Comparison of ENCODE assay signal across 22 cellular contexts in the genomic region with DNA sequence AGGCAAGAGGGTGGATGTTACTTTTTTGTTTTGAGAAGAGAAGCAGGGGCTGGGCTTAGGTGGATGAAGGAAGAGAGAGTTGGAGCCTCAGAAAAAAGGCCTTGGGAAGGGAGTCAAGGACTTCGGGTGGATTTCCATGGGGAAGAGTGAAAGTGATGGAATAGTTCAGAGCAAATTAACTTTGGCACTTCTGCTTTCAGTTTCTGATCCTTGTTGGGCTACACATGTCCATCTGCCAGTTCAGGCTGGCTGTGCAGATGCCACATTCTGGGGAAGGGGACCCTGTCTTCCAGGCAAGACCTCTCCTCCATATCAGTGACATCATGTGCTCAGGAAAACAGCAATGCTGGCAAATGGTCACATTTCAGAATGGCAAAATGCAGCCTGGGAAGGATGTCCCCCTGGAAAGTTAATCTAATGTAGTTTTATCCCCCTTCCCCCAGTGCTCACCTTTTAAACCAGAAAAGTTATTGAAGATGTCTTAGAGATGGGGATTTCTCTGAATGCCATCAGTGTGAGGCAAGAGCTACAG.
DNase-seq lines count a peak whose midpoint lies in the region; ATAC-seq, FAIRE-seq and TF ChIP-seq lines count a peak whose summit lies in the region.
"Had no signal": no experiment of that assay in that cellular context is flagged by ENCODE, and none has a peak within 500 bp of the region (broad histone marks: within the 10 kb centered on the region; RNA-seq: fewer than 3 reads in every experiment).

No MANE protein-coding gene starts in this region.

- TF ChIP-seq POLR2A in GM12878 (IDR thresholded peaks at IDR 0.05; ENCODE audit: low read depth, low read length): no peak
- no peak for TF ChIP-seq POLR2A in spleen (IDR thresholded peaks at IDR 0.05)

- SMC1A ChIA-PET in GM12878 (lab: Charles Lee; ENCODE audit: uncharacterized antibody, unreplicated experiment): interaction anchor here (1.0 to 1.3 kb wide), 2 partner anchors 15 to 16 kb away, joined by 3 read pairs; no protein-coding TSS in a partner anchor

- no peak overlapping the region for H3K4me2 ChIP-seq in GM12878 (ENCODE audit: control insufficient read depth, insufficient read depth)

- no peaks in the 10 kb centered on the region for H3K36me3 ChIP-seq in HEK293 (ENCODE audit: control insufficient read depth in 2 of 2, insufficient read depth in 1 of 2, low read length in 2 of 2)
- peaks cover 19 to 38% of the 10 kb centered on the region in 2 experiments for H3K36me3 ChIP-seq in GM12878 (ENCODE audit: control insufficient read depth in 2 of 2, insufficient read depth in 2 of 2, low read length in 1 of 2)
- H3K36me3 ChIP-seq in spleen: peaks cover 0 to 88% (median 12%) of the 10 kb centered on the region in 6 donors
- H3K36me3 ChIP-seq: BE2C had no signal

- TF ChIP-seq EP300 in GM12878 (IDR thresholded peaks at IDR 0.05; ENCODE audit: borderline replicate concordance in 1 of 2, control insufficient read depth in 1 of 2, low read depth in 2 of 2, low read length in 2 of 2): no peak

- H3K27me3 ChIP-seq in GM12878 (replicated peaks in 1 of 2; ENCODE audit: control insufficient read depth in 2 of 2, insufficient read depth in 2 of 2, low read length in 1 of 2) (no peaks in the 10 kb centered on the region), spleen (replicated peaks in 1 of 7) (no peaks in the 10 kb centered on the region)
- H3K27me3 ChIP-seq: BE2C had no signal

- BruUV-seq in GM12878 (replicated peaks; lab: Mats Ljungman, UMichigan): no TSS peak

- FAIRE-seq in GM12878 (lab: Jason Lieb, UNC): no peak
- FAIRE-seq: A204.1, D721Med, G401.6, GM19239 had no signal

- H3K4me3 Mint-ChIP-seq in CD14-positive monocyte: peak overlapping the region in 1 of 2 donors; percentile 64
- H3K4me3 Mint-ChIP-seq: CD8-positive, alpha-beta T cell; IgD-negative memory B cell had no signal

- intact Hi-C loops in CD14-positive monocyte (cut with micrococcal nuclease) (no loop called here), GM12878 (cut with micrococcal nuclease; ENCODE audit: unreplicated experiment) (no loop called here), spleen (cut with DNase I; ENCODE audit: low total_unique reads) (no loop called here)

- no peak overlapping the region for H3K9ac ChIP-seq in GM12878 (ENCODE audit: control insufficient read depth, insufficient read depth, low read length)
- H3K9ac ChIP-seq: GM23248 had no signal

- no peaks in the 10 kb centered on the region for H3K9me3 Mint-ChIP-seq in CD14-positive monocyte
- H3K9me3 Mint-ChIP-seq: CD8-positive, alpha-beta T cell had no signal

- no peak for TF ChIP-seq RAD21 in GM12878 (IDR thresholded peaks at IDR 0.05; ENCODE audit: insufficient read depth, low read depth, low read length)

- DNase-seq in CD14-positive monocyte (ENCODE audit: low spot score) (no peak), GM12878 (ENCODE audit: low read depth, low spot score) (no peak), spleen (no peak), HK-2 (ENCODE audit: unreplicated experiment) (no peak), LoVo (ENCODE audit: low spot score) (no peak)
- DNase-seq: BE2C; CD8-positive, alpha-beta T cell; COR-L47; DMS153; DMS79 treated with DMSO at 0.1 percent for 48 hours; EL; GM23248; H7 had no signal

- H2AFZ ChIP-seq in GM12878 (ENCODE audit: control insufficient read depth, low read depth, low read length): no peak overlapping the region
- H2AFZ ChIP-seq: GM23248 had no signal

- H3K9me3 ChIP-seq in HEK293 (ENCODE audit: control insufficient read depth, insufficient read depth, low read depth, low read length) (no peaks in the 10 kb centered on the region), GM12878 (replicated peaks; ENCODE audit: control insufficient read depth, insufficient read depth, low read length) (no peaks in the 10 kb centered on the region; the same call in 2 of the 3 replicates), spleen (no peaks in the 10 kb centered on the region)
- H3K9me3 ChIP-seq: BE2C had no signal

- peaks cover 1% of the 10 kb centered on the region for H3K79me2 ChIP-seq in GM12878 (ENCODE audit: control insufficient read depth, insufficient read depth, low read length)

- H3K27ac Mint-ChIP-seq in CD14-positive monocyte: peak overlapping the region in 6 of 7 donors; percentile 0 to 93 (median 78)
- H3K27ac Mint-ChIP-seq: CD8-positive, alpha-beta T cell had no signal

- peaks cover 69 to 77% of the 10 kb centered on the region in 2 donors for H3K36me3 Mint-ChIP-seq in CD14-positive monocyte
- H3K36me3 Mint-ChIP-seq: CD8-positive, alpha-beta T cell had no signal

- 91% methylated on average over 1 of the region's 1 CpG for WGBS in GM12878 (ENCODE audit: insufficient coverage, insufficient replicate concordance, low lambda C conversion rate, missing lambda C conversion rate)
- 47 to 66% (median 57%) methylated on average over 1 of the region's 1 CpG for WGBS in spleen, 5 donors

- TF ChIP-seq CTCF in CD14-positive monocyte (IDR thresholded peaks at IDR 0.05): no peak
- no peak for TF ChIP-seq CTCF in HEK293 (tag by site-specific recombination; IDR thresholded peaks at IDR 0.05)
- no peak for TF ChIP-seq CTCF in GM12878 (IDR thresholded peaks at IDR 0.05 in 2 of 3, conservative IDR thresholded peaks at IDR 0.05 in 1 of 3; ENCODE audit: control insufficient read depth in 2 of 3, extremely low read depth in 1 of 3, insufficient read depth in 1 of 3, low read depth in 3 of 3, low read length in 3 of 3)
- TF ChIP-seq CTCF in spleen (IDR thresholded peaks at IDR 0.05 in 8 of 11, conservative IDR thresholded peaks at IDR 0.05 in 3 of 11): no peak

- H3K4me1 ChIP-seq in HEK293 (ENCODE audit: control insufficient read depth, insufficient read depth, low read length) (no peaks in the 10 kb centered on the region), GM12878 (ENCODE audit: control insufficient read depth, insufficient read depth, low read length) (peaks cover under 1% of the 10 kb centered on the region; the same call in 1 of the 2 replicates), spleen (peaks cover 5 to 13% (median 7%) of the 10 kb centered on the region in 6 donors)
- H3K4me1 ChIP-seq: BE2C had no signal

- peaks cover 0 to 3% (median 1%) of the 10 kb centered on the region in 3 donors for H3K27me3 Mint-ChIP-seq in CD14-positive monocyte (ENCODE audit: low read depth in 3 of 3)
- H3K27me3 Mint-ChIP-seq: IgD-negative memory B cell had no signal

- CTCF ChIA-PET in HEK293 (lab: Yijun Ruan, JAX): interaction anchor here (0.5 kb wide), 1 partner anchor 205 kb away, joined by 3 read pairs; no protein-coding TSS in a partner anchor
- CTCF ChIA-PET in GM12878 (lab: Yijun Ruan, JAX): interaction anchor here (0.8 to 1.4 kb wide), 2 partner anchors 15 to 156 kb away, joined by 3 to 4 read pairs; no protein-coding TSS in a partner anchor

- peaks cover 13% of the 10 kb centered on the region for H3K4me1 Mint-ChIP-seq in CD14-positive monocyte

- RAD21 ChIA-PET in GM12878 (lab: Charles Lee; ENCODE audit: unreplicated experiment): no interaction called here

- ATAC-seq in GM12878: no peak
- no peak for ATAC-seq in GM19455 (IDR thresholded peaks at IDR 0.05; ENCODE audit: unreplicated experiment)
- no peak for ATAC-seq in GM21360 (IDR thresholded peaks at IDR 0.05; ENCODE audit: unreplicated experiment)
- ATAC-seq: CD8-positive, alpha-beta T cell had no signal

- POLR2A ChIA-PET in HEK293 (lab: Yijun Ruan, JAX): no interaction called here
- POLR2A ChIA-PET in GM12878 (lab: Charles Lee): no interaction called here

- H3K4me3 ChIP-seq in HEK293 (ENCODE audit: low read depth, low read length): no peak overlapping the region
- no peak overlapping the region for H3K4me3 ChIP-seq in GM12878
- H3K4me3 ChIP-seq in spleen: no peak overlapping the region
- H3K4me3 ChIP-seq: GM23248 had no signal

- in situ Hi-C loops in GM12878 (cut with MboI): loop anchor here (25.0 kb wide), 1 partner anchor 92 kb away; no protein-coding TSS in a partner anchor

- no peak overlapping the region for H3K27ac ChIP-seq in HEK293 (ENCODE audit: extremely low read depth, low read depth, low read length)
- H3K27ac ChIP-seq in GM12878 (ENCODE audit: control insufficient read depth, insufficient read depth): no peak overlapping the region
- peak overlapping the region in 7 of 8 donors; percentile 18 to 63 (median 42) for H3K27ac ChIP-seq in spleen
- H3K27ac ChIP-seq: C4-2B, GM23248 had no signal

- H4K20me1 ChIP-seq in GM12878 (ENCODE audit: control insufficient read depth, insufficient read depth): no peaks in the 10 kb centered on the region

TF ChIP-seq in HEK293, 187 proteins besides CTCF, POLR2A, EP300 and RAD21:
- TF ChIP-seq, protein P1, sequence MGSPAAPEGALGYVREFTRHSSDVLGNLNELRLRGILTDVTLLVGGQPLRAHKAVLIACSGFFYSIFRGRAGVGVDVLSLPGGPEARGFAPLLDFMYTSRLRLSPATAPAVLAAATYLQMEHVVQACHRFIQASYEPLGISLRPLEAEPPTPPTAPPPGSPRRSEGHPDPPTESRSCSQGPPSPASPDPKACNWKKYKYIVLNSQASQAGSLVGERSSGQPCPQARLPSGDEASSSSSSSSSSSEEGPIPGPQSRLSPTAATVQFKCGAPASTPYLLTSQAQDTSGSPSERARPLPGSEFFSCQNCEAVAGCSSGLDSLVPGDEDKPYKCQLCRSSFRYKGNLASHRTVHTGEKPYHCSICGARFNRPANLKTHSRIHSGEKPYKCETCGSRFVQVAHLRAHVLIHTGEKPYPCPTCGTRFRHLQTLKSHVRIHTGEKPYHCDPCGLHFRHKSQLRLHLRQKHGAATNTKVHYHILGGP (tag by site-specific recombination; IDR thresholded peaks at IDR 0.05): no peak
- no peak for TF ChIP-seq ZNF133 (tag by site-specific recombination; IDR thresholded peaks at IDR 0.05)
- TF ChIP-seq PRDM1 (tag by site-specific recombination; IDR thresholded peaks at IDR 0.05): 0 out of 2 replicates have a peak, but pooled peaks have one; percentile 18
- TF ChIP-seq ZNF366 (tag by site-specific recombination; conservative IDR thresholded peaks at IDR 0.05): no peak

TF ChIP-seq in GM12878, 131 proteins besides CTCF, POLR2A, EP300 and RAD21:
- TF ChIP-seq CHD2 (IDR thresholded peaks at IDR 0.05; ENCODE audit: borderline replicate concordance, low read depth, low read length): no peak
- TF ChIP-seq MTA2 (IDR thresholded peaks at IDR 0.05; ENCODE audit: low read depth): no peak
- peak; percentile 20 to 49; a peak in 1 of 4 replicates for TF ChIP-seq IKZF2 (IDR thresholded peaks at IDR 0.05)
- no peak for TF ChIP-seq KAT2A (conservative IDR thresholded peaks at IDR 0.05; ENCODE audit: control insufficient read depth, low read depth, low read length)
- TF ChIP-seq SPI1 (IDR thresholded peaks at IDR 0.05; ENCODE audit: borderline replicate concordance, insufficient read depth, low read depth, low read length): peak; percentile 69
- 0 out of 2 replicates have a peak, but pooled peaks have one; percentile 25 for TF ChIP-seq IKZF1 (conservative IDR thresholded peaks at IDR 0.05)

Comparison
In these comparisons a context has a peak if more than half of its experiments do, and no peak if none do; other contexts are left out.
1. H3K27ac ChIP-seq: peak in spleen (7 of 8); none in HEK293 (single experiment) and GM12878 (single experiment).